In the genomic region with DNA sequence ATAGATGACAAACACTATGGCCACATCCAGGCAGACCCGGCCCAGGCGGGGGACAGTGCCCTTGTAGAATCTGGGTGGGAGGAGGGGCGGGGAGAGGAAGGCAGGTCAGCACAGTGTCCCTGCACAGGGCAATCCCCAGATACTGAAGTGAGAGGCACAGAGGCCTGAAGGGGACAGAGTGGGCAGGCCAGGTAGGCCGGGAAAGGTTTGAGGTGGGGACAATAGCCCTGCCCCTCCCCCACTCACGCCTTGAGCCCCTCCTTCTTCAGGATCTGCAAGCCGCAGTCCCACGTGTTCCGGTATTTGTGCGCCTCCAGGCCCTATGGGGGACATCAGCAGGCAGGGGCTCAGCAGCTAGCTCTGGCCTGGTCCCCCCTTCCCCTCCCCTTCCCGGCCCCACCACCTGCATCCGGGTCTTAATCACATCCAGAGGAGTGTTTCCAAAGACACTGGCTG, we compare ENCODE assay signal across 3 cellular contexts.
TF ChIP-seq lines count a peak whose summit lies in the region.

No MANE protein-coding gene starts in this region.

TF ChIP-seq in SK-N-SH, 30 proteins besides CTCF, POLR2A, EP300 and RAD21:
- TF ChIP-seq RXRA (IDR thresholded peaks at IDR 0.05; ENCODE audit: borderline replicate concordance, low read depth) (no peak), TEAD4 (IDR thresholded peaks at IDR 0.05; ENCODE audit: borderline replicate concordance, insufficient read depth) (no peak), CHD2 (IDR thresholded peaks at IDR 0.05; ENCODE audit: low read length, partially characterized antibody) (no peak)
- TF ChIP-seq, protein P1, sequence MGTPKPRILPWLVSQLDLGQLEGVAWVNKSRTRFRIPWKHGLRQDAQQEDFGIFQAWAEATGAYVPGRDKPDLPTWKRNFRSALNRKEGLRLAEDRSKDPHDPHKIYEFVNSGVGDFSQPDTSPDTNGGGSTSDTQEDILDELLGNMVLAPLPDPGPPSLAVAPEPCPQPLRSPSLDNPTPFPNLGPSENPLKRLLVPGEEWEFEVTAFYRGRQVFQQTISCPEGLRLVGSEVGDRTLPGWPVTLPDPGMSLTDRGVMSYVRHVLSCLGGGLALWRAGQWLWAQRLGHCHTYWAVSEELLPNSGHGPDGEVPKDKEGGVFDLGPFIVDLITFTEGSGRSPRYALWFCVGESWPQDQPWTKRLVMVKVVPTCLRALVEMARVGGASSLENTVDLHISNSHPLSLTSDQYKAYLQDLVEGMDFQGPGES (IDR thresholded peaks at IDR 0.05; ENCODE audit: low read depth, low read length), result no peak
- TF ChIP-seq, protein P2, sequence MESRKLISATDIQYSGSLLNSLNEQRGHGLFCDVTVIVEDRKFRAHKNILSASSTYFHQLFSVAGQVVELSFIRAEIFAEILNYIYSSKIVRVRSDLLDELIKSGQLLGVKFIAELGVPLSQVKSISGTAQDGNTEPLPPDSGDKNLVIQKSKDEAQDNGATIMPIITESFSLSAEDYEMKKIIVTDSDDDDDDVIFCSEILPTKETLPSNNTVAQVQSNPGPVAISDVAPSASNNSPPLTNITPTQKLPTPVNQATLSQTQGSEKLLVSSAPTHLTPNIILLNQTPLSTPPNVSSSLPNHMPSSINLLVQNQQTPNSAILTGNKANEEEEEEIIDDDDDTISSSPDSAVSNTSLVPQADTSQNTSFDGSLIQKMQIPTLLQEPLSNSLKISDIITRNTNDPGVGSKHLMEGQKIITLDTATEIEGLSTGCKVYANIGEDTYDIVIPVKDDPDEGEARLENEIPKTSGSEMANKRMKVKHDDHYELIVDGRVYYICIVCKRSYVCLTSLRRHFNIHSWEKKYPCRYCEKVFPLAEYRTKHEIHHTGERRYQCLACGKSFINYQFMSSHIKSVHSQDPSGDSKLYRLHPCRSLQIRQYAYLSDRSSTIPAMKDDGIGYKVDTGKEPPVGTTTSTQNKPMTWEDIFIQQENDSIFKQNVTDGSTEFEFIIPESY (IDR thresholded peaks at IDR 0.05; ENCODE audit: borderline replicate concordance, low read depth), result no peak

TF ChIP-seq in SK-N-SH treated with all-trans-retinoic acid at 6 μM for 48 hours, 23 proteins besides CTCF, POLR2A, EP300 and RAD21 (continues in another document):
- TF ChIP-seq ZNF565 (CRISPR knock-in tag; conservative IDR thresholded peaks at IDR 0.05; ENCODE audit: low read depth) (no peak), ARNTL (CRISPR knock-in tag; IDR thresholded peaks at IDR 0.05; ENCODE audit: borderline replicate concordance, low read depth) (no peak), ZFP3 (CRISPR knock-in tag; IDR thresholded peaks at IDR 0.05) (no peak), PPARA (CRISPR knock-in tag; IDR thresholded peaks at IDR 0.05; ENCODE audit: borderline replicate concordance) (no peak), OSR1 (CRISPR knock-in tag; IDR thresholded peaks at IDR 0.05) (no peak), SNAI2 (CRISPR knock-in tag; IDR thresholded peaks at IDR 0.05) (no peak), ZNF8 (CRISPR knock-in tag; IDR thresholded peaks at IDR 0.05) (no peak), ESRRG (CRISPR knock-in tag; IDR thresholded peaks at IDR 0.05) (no peak), ZC3H10 (CRISPR knock-in tag; IDR thresholded peaks at IDR 0.05) (no peak), TCF4 (CRISPR knock-in tag; IDR thresholded peaks at IDR 0.05; ENCODE audit: borderline replicate concordance) (no peak), BACH2 (CRISPR knock-in tag; IDR thresholded peaks at IDR 0.05; ENCODE audit: borderline replicate concordance) (no peak), GLIS3 (CRISPR knock-in tag; IDR thresholded peaks at IDR 0.05) (no peak), CSDC2 (CRISPR knock-in tag; IDR thresholded peaks at IDR 0.05) (no peak), TOX (CRISPR knock-in tag; IDR thresholded peaks at IDR 0.05; ENCODE audit: borderline replicate concordance) (no peak), ZNF70 (CRISPR knock-in tag; IDR thresholded peaks at IDR 0.05) (no peak)
- TF ChIP-seq, protein P3, sequence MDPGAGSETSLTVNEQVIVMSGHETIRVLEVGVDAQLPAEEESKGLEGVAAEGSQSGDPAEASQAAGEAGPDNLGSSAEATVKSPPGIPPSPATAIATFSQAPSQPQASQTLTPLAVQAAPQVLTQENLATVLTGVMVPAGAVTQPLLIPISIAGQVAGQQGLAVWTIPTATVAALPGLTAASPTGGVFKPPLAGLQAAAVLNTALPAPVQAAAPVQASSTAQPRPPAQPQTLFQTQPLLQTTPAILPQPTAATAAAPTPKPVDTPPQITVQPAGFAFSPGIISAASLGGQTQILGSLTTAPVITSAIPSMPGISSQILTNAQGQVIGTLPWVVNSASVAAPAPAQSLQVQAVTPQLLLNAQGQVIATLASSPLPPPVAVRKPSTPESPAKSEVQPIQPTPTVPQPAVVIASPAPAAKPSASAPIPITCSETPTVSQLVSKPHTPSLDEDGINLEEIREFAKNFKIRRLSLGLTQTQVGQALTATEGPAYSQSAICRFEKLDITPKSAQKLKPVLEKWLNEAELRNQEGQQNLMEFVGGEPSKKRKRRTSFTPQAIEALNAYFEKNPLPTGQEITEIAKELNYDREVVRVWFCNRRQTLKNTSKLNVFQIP (CRISPR knock-in tag; IDR thresholded peaks at IDR 0.05; ENCODE audit: borderline replicate concordance, low read depth), result no peak
- TF ChIP-seq, protein P4, sequence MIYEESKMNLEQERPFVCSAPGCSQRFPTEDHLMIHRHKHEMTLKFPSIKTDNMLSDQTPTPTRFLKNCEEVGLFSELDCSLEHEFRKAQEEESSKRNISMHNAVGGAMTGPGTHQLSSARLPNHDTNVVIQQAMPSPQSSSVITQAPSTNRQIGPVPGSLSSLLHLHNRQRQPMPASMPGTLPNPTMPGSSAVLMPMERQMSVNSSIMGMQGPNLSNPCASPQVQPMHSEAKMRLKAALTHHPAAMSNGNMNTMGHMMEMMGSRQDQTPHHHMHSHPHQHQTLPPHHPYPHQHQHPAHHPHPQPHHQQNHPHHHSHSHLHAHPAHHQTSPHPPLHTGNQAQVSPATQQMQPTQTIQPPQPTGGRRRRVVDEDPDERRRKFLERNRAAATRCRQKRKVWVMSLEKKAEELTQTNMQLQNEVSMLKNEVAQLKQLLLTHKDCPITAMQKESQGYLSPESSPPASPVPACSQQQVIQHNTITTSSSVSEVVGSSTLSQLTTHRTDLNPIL (CRISPR knock-in tag; IDR thresholded peaks at IDR 0.05; ENCODE audit: low read depth), result no peak
- TF ChIP-seq, protein P5, sequence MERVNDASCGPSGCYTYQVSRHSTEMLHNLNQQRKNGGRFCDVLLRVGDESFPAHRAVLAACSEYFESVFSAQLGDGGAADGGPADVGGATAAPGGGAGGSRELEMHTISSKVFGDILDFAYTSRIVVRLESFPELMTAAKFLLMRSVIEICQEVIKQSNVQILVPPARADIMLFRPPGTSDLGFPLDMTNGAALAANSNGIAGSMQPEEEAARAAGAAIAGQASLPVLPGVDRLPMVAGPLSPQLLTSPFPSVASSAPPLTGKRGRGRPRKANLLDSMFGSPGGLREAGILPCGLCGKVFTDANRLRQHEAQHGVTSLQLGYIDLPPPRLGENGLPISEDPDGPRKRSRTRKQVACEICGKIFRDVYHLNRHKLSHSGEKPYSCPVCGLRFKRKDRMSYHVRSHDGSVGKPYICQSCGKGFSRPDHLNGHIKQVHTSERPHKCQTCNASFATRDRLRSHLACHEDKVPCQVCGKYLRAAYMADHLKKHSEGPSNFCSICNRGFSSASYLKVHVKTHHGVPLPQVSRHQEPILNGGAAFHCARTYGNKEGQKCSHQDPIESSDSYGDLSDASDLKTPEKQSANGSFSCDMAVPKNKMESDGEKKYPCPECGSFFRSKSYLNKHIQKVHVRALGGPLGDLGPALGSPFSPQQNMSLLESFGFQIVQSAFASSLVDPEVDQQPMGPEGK (CRISPR knock-in tag; IDR thresholded peaks at IDR 0.05; ENCODE audit: borderline replicate concordance), result no peak

TF ChIP-seq in HEK293, 187 proteins besides CTCF, POLR2A, EP300 and RAD21 (continued from another document and continues in another):
- TF ChIP-seq, protein P6, sequence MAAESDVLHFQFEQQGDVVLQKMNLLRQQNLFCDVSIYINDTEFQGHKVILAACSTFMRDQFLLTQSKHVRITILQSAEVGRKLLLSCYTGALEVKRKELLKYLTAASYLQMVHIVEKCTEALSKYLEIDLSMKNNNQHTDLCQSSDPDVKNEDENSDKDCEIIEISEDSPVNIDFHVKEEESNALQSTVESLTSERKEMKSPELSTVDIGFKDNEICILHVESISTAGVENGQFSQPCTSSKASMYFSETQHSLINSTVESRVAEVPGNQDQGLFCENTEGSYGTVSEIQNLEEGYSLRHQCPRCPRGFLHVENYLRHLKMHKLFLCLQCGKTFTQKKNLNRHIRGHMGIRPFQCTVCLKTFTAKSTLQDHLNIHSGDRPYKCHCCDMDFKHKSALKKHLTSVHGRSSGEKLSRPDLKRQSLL (tag by site-specific recombination; IDR thresholded peaks at IDR 0.05), result no peak
- TF ChIP-seq GLI2 (tag by site-specific recombination; IDR thresholded peaks at IDR 0.05; ENCODE audit: borderline replicate concordance, low read depth), result no peak
- TF ChIP-seq KLF8 (tag by site-specific recombination; IDR thresholded peaks at IDR 0.05), result peak; percentile 65
- TF ChIP-seq ZNF391 (tag by site-specific recombination; IDR thresholded peaks at IDR 0.05; ENCODE audit: borderline replicate concordance, low read depth), result no peak
- TF ChIP-seq HOXA7 (CRISPR knock-in tag; IDR thresholded peaks at IDR 0.05; ENCODE audit: borderline replicate concordance), result no peak
- peak; percentile 59 for TF ChIP-seq ZFHX2 (tag by site-specific recombination; conservative IDR thresholded peaks at IDR 0.05)
- TF ChIP-seq ZBTB48 (tag by site-specific recombination; IDR thresholded peaks at IDR 0.05), result no peak; the same call in 1 of the 2 replicates
- TF ChIP-seq, protein P7, sequence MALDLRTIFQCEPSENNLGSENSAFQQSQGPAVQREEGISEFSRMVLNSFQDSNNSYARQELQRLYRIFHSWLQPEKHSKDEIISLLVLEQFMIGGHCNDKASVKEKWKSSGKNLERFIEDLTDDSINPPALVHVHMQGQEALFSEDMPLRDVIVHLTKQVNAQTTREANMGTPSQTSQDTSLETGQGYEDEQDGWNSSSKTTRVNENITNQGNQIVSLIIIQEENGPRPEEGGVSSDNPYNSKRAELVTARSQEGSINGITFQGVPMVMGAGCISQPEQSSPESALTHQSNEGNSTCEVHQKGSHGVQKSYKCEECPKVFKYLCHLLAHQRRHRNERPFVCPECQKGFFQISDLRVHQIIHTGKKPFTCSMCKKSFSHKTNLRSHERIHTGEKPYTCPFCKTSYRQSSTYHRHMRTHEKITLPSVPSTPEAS (tag by site-specific recombination; IDR thresholded peaks at IDR 0.05), result no peak
- no peak for TF ChIP-seq ZXDB (tag by site-specific recombination; IDR thresholded peaks at IDR 0.05)
- TF ChIP-seq SP3 (tag by site-specific recombination; IDR thresholded peaks at IDR 0.05), result peak; percentile 45
- TF ChIP-seq ZNF112 (tag by site-specific recombination; IDR thresholded peaks at IDR 0.05), result no peak
- no peak for TF ChIP-seq ZNF248 (tag by site-specific recombination; IDR thresholded peaks at IDR 0.05)
- TF ChIP-seq ZFP3 (tag by site-specific recombination; IDR thresholded peaks at IDR 0.05; ENCODE audit: low read depth), result no peak
- no peak for TF ChIP-seq ZNF266 (tag by site-specific recombination; IDR thresholded peaks at IDR 0.05; ENCODE audit: low read depth)
- TF ChIP-seq ZBTB7A (tag by site-specific recombination; IDR thresholded peaks at IDR 0.05; ENCODE audit: low read depth), result no peak
- no peak for TF ChIP-seq ZNF114 (tag by site-specific recombination; IDR thresholded peaks at IDR 0.05)
- no peak for TF ChIP-seq ZNF626 (tag by site-specific recombination; IDR thresholded peaks at IDR 0.05)
- TF ChIP-seq ZNF660 (tag by site-specific recombination; IDR thresholded peaks at IDR 0.05), result no peak
- TF ChIP-seq ZNF239 (tag by site-specific recombination; IDR thresholded peaks at IDR 0.05), result no peak
- TF ChIP-seq ZNF585B (tag by site-specific recombination; IDR thresholded peaks at IDR 0.05), result no peak
- TF ChIP-seq ZBTB1 (tag by site-specific recombination; IDR thresholded peaks at IDR 0.05), result no peak
- TF ChIP-seq ZNF600 (tag by site-specific recombination; IDR thresholded peaks at IDR 0.05), result 0 out of 2 replicates have a peak, but pooled peaks have one; percentile 33
- TF ChIP-seq ZNF223 (tag by site-specific recombination; IDR thresholded peaks at IDR 0.05), result no peak
- TF ChIP-seq ZNF791 (tag by site-specific recombination; IDR thresholded peaks at IDR 0.05), result no peak
- TF ChIP-seq, protein P8, sequence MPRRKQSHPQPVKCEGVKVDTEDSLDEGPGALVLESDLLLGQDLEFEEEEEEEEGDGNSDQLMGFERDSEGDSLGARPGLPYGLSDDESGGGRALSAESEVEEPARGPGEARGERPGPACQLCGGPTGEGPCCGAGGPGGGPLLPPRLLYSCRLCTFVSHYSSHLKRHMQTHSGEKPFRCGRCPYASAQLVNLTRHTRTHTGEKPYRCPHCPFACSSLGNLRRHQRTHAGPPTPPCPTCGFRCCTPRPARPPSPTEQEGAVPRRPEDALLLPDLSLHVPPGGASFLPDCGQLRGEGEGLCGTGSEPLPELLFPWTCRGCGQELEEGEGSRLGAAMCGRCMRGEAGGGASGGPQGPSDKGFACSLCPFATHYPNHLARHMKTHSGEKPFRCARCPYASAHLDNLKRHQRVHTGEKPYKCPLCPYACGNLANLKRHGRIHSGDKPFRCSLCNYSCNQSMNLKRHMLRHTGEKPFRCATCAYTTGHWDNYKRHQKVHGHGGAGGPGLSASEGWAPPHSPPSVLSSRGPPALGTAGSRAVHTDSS (tag by site-specific recombination; IDR thresholded peaks at IDR 0.05), result no peak
- TF ChIP-seq, protein P9, sequence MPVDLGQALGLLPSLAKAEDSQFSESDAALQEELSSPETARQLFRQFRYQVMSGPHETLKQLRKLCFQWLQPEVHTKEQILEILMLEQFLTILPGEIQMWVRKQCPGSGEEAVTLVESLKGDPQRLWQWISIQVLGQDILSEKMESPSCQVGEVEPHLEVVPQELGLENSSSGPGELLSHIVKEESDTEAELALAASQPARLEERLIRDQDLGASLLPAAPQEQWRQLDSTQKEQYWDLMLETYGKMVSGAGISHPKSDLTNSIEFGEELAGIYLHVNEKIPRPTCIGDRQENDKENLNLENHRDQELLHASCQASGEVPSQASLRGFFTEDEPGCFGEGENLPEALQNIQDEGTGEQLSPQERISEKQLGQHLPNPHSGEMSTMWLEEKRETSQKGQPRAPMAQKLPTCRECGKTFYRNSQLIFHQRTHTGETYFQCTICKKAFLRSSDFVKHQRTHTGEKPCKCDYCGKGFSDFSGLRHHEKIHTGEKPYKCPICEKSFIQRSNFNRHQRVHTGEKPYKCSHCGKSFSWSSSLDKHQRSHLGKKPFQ (tag by site-specific recombination; IDR thresholded peaks at IDR 0.05), result no peak
- TF ChIP-seq, protein P5 (tag by site-specific recombination; IDR thresholded peaks at IDR 0.05), result peak; percentile 72
- TF ChIP-seq ZNF2 (tag by site-specific recombination; IDR thresholded peaks at IDR 0.05), result no peak
- TF ChIP-seq TRIM28 (IDR thresholded peaks at IDR 0.05; ENCODE audit: borderline replicate concordance, low read length), result no peak
